Comparison of ENCODE assay signal across 9 cellular contexts in the genomic region with DNA sequence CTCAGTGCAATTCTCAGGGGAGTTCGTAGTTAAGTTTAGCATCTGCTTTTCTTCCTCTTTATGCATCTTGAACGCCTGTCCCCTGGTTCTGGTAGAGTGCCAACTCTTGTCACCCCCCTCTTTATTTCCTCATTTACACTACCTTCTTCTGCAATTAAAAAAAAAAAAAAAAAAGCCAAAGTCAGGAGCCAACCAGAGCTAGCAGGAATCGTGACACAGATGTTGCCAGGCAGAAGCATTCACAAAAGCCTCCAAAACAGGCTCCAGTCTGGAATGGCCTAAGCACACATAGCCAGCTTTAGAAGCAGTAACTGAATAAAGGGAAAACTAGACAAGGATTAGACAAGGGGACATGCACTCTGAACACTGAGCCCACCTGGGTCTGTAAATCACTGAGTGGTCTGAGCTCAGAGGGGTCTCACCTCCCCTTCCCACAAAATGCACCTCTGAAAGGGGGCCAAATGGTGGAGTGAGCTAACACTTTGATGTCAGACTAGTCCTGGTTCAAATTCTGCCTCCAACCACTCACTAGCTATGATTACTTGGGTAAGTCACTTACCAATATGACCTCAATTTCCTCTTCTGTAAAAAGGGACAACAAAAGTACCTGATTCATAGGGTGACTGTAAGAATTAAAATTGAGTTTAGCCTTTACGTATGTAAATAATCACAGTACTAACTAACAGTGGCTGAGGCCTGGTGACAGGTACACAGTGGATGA. TPM values are rescaled to one million over a fixed set of nuclear protein-coding genes. Genes with fewer than 3 reads are reported as not detected.
DNase-seq lines count a peak whose midpoint lies in the region; FAIRE-seq and TF ChIP-seq lines count a peak whose summit lies in the region.
"Had no signal": no experiment of that assay in that cellular context is flagged by ENCODE, and none has a peak within 500 bp of the region (broad histone marks: within the 10 kb centered on the region; RNA-seq: fewer than 3 reads in every experiment).

No MANE protein-coding gene starts in this region.

- peak overlapping the region; percentile 63 for H3K4me2 ChIP-seq in hepatocyte

- H3K27ac Mint-ChIP-seq in osteocyte (ENCODE audit: unreplicated experiment) = no peak overlapping the region

- no peak overlapping the region for H3K4me3 ChIP-seq in hepatocyte
- no peak overlapping the region for H3K4me3 ChIP-seq in retinal pigment epithelial cell (ENCODE audit: low read length)

- no peak overlapping the region for H3K4me3 Mint-ChIP-seq in osteocyte (ENCODE audit: unreplicated experiment)

- no peak overlapping the region for H2AFZ ChIP-seq in hepatocyte

- H3K9me3 ChIP-seq in hepatocyte (ENCODE audit: low read depth) = no peaks in the 10 kb centered on the region

- H4K20me1 ChIP-seq in hepatocyte (ENCODE audit: insufficient read depth, poor library complexity, severe bottlenecking) = no peaks in the 10 kb centered on the region

- TF ChIP-seq CTCF in hepatocyte (IDR thresholded peaks at IDR 0.05; ENCODE audit: poor library complexity) (no peak), retinal pigment epithelial cell (conservative IDR thresholded peaks at IDR 0.05; ENCODE audit: low read depth, low read length) (no peak), osteocyte (IDR thresholded peaks at IDR 0.05) (no peak)

- H3K79me2 ChIP-seq in hepatocyte = no peaks in the 10 kb centered on the region

- H3K4me1 Mint-ChIP-seq in osteocyte (ENCODE audit: unreplicated experiment) = peaks cover 7% of the 10 kb centered on the region

- FAIRE-seq in G401.6 (lab: Jason Lieb, UNC) = peak; percentile 91

- DNase-seq in M059J (ENCODE audit: low read depth) = peak; percentile 77
- peak; percentile 80 for DNase-seq in SK-N-DZ (ENCODE audit: low spot score)
- DNase-seq in astrocyte of the hippocampus (ENCODE audit: low read depth, low spot score) = peak; percentile 92
- peak; percentile 86 for DNase-seq in hepatocyte (ENCODE audit: low spot score)
- peak; percentile 48 for DNase-seq in retinal pigment epithelial cell (ENCODE audit: low read depth)
- DNase-seq in osteocyte (ENCODE audit: extremely low spot score, unreplicated experiment) = no peak
- DNase-seq in mesenteric fat pad (ENCODE audit: low spot score) = no peak

- H3K36me3 ChIP-seq in hepatocyte (replicated peaks; ENCODE audit: insufficient read depth, low read depth) = no peaks in the 10 kb centered on the region

- WGBS in hepatocyte (ENCODE audit: low lambda C conversion rate, missing lambda C conversion rate) = 56% methylated on average over 4 of the region's 4 CpGs

- peaks cover 5% of the 10 kb centered on the region for H3K4me1 ChIP-seq in hepatocyte (ENCODE audit: insufficient read depth)

- H3K27ac ChIP-seq in hepatocyte = peak overlapping the region; percentile 75
- H3K27ac ChIP-seq: epithelial cell of prostate had no signal

- no peaks in the 10 kb centered on the region for H3K27me3 ChIP-seq in hepatocyte

- no peaks in the 10 kb centered on the region for H3K9me3 Mint-ChIP-seq in osteocyte (ENCODE audit: unreplicated experiment)

- no peaks in the 10 kb centered on the region for H3K36me3 Mint-ChIP-seq in osteocyte (ENCODE audit: unreplicated experiment)

- H3K27me3 Mint-ChIP-seq in osteocyte (ENCODE audit: unreplicated experiment) = no peaks in the 10 kb centered on the region

- H3K9me2 ChIP-seq in hepatocyte (replicated peaks; ENCODE audit: insufficient read depth) = no peaks in the 10 kb centered on the region

RNA-seq across cellular contexts. Expression of a gene that starts 2.0 kb away (rescaled TPM):
- 1.8 and 6.0 TPM in 2 replicates for total RNA-seq in M059J (2014; rRNA removed; shearing (Covaris generic))
- polyA plus RNA-seq in SK-N-DZ (2014; cell fraction: cytosol; rRNA removed) = 28.0 and 54.1 TPM in 2 replicates
- 6.8 and 10.0 TPM in 2 replicates for polyA plus RNA-seq in SK-N-DZ (2014; cell fraction: nucleus; rRNA removed)
- total RNA-seq in hepatocyte (51.1 and 57.2 TPM in 2 replicates), osteocyte (not detected in 2 replicates), mesenteric fat pad (486 TPM)
- polyA plus RNA-seq in hepatocyte = 103 and 107 TPM in 2 replicates

RNA-seq across cellular contexts. Expression of a gene that starts 38.9 kb away (rescaled TPM):
- total RNA-seq in M059J (2014; rRNA removed; shearing (Covaris generic)) = 1,412 and 1,643 TPM in 2 replicates
- 5,679 and 6,004 TPM in 2 replicates for polyA plus RNA-seq in SK-N-DZ (2014; cell fraction: cytosol; rRNA removed)
- polyA plus RNA-seq in SK-N-DZ (2014; cell fraction: nucleus; rRNA removed) = 3,074 and 3,420 TPM in 2 replicates
- total RNA-seq in hepatocyte (2,319 and 2,589 TPM in 2 replicates), osteocyte (1,748 and 1,798 TPM in 2 replicates), mesenteric fat pad (1,447 TPM)
- polyA plus RNA-seq in hepatocyte = 1,067 and 1,087 TPM in 2 replicates

RNA-seq across cellular contexts. Expression of a gene that starts 53.2 kb away (rescaled TPM):
- 21.4 and 33.7 TPM in 2 replicates for total RNA-seq in M059J (2014; rRNA removed; shearing (Covaris generic))
- polyA plus RNA-seq in SK-N-DZ (2014; cell fraction: cytosol; rRNA removed) = 39.6 and 55.9 TPM in 2 replicates
- polyA plus RNA-seq in SK-N-DZ (2014; cell fraction: nucleus; rRNA removed) = 39.1 and 55.0 TPM in 2 replicates
- total RNA-seq in hepatocyte (19.9 and 21.2 TPM in 2 replicates), osteocyte (28.6 and 32.5 TPM in 2 replicates), mesenteric fat pad (26.1 TPM)
- polyA plus RNA-seq in hepatocyte = 22.5 and 24.0 TPM in 2 replicates

Comparison
In these comparisons a context has a peak if more than half of its experiments do, and no peak if none do; other contexts are left out.
1. DNase-seq: peak in M059J (single experiment), SK-N-DZ (single experiment), astrocyte of the hippocampus (single experiment), hepatocyte (single experiment) and retinal pigment epithelial cell (single experiment); none in osteocyte (single experiment) and mesenteric fat pad (single experiment).